ENCODE assay signal across 7 cellular contexts in the genomic region with DNA sequence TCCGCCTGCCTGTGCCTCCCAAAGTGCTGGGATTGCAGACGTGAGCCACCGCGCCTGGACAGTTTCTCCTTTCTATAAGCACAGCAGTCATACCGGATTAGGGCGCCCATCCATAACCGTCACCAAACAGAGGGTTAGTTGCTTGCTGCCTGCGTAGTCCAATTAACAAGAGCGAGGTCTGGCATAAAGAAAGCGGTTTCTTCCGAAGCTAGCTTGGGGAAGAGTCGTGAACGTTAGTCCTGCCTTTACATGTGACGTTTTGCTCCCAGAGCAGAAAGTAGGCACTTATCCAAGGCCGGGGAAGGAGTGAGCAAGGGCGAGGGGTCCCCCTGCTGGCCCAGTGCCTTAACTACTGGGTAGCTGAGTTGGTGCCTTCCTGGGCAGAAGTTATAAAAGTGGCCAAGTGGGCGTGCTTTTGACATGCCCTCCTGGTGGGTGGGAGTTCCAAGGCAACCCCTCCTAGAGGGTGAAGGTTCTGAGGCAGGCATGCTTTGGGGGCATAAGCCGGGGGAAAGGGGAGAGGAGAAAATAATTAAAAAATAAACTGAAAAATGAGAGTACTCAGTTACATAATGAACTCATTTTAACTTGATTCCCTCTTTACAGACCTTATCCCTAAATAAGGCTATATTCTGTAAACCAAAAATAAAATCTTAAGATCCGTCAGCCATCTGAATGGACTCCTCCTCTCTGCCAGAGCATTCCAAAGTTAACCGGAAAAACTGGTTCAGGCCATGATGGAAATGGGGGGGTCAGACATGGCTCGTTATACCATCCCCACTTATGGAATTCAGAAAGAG.
DNase-seq lines count a peak whose midpoint lies in the region; ATAC-seq and TF ChIP-seq lines count a peak whose summit lies in the region.

No MANE protein-coding gene starts in this region.

- no peaks in the 10 kb centered on the region for H3K36me3 ChIP-seq in endocrine pancreas (ENCODE audit: control insufficient read depth, insufficient read depth, low read length)

- peak; percentile 92 for TF ChIP-seq CTCF in GM13976 (IDR thresholded peaks at IDR 0.05; ENCODE audit: borderline replicate concordance, control extremely low read depth, extremely low read depth, insufficient read depth, missing control alignments)
- peak; percentile 82 for TF ChIP-seq CTCF in mesothelial cell of epicardium (IDR thresholded peaks at IDR 0.05; ENCODE audit: unreplicated experiment)

- in situ Hi-C loops in GM13976 (cut with MboI; ENCODE audit: low sequenced_read_pairs, unreplicated experiment): loop anchor here (25.0 kb wide), 1 partner anchor 704 kb away; no protein-coding TSS in a partner anchor

- H3K4me1 ChIP-seq in endocrine pancreas (ENCODE audit: control insufficient read depth, insufficient read depth, low read length): no peaks in the 10 kb centered on the region

- H3K9me3 ChIP-seq in endocrine pancreas (ENCODE audit: control insufficient read depth, low read length): no peaks in the 10 kb centered on the region

- H3K27ac Mint-ChIP-seq in mesothelial cell of epicardium: peak overlapping the region; percentile 99

- peak; percentile 69 for ATAC-seq in HG03432 (IDR thresholded peaks at IDR 0.05; ENCODE audit: unreplicated experiment)

- peak overlapping the region; percentile 63 for H3K4me3 Mint-ChIP-seq in mesothelial cell of epicardium

- H3K9me3 Mint-ChIP-seq in mesothelial cell of epicardium: no peaks in the 10 kb centered on the region

- DNase-seq in GM13976 (ENCODE audit: low spot score) (peak; percentile 73), NCI-H82 (lab: John Stamatoyannopoulos, UW) (peak; percentile 97), mesothelial cell of epicardium (ENCODE audit: low spot score in 2 of 2, unreplicated experiment in 2 of 2) (peak; percentile 77 to 92)
- peak; percentile 88 for DNase-seq in activated CD8-positive, alpha-beta memory T cell treated with anti-CD3 and anti-CD28 coated beads for 24 hours
- peak; percentile 43 for DNase-seq in stimulated activated CD8-positive, alpha-beta memory T cell treated with anti-CD3 and anti-CD28 coated beads, Interleukin-12 subunit alpha, Interleukin-12 subunit beta, amount 100 ng/mL, for 4 hours (ENCODE audit: low read depth)

- H3K4me1 Mint-ChIP-seq in mesothelial cell of epicardium: peaks cover 47% of the 10 kb centered on the region

- no peaks in the 10 kb centered on the region for H3K36me3 Mint-ChIP-seq in mesothelial cell of epicardium

- no peaks in the 10 kb centered on the region for H3K27me3 ChIP-seq in endocrine pancreas (ENCODE audit: control insufficient read depth, insufficient read depth, low read length)

- peak overlapping the region; percentile 46 for H3K4me3 ChIP-seq in endocrine pancreas (ENCODE audit: control insufficient read depth, insufficient read depth, low read length)

- H3K9ac ChIP-seq in endocrine pancreas (ENCODE audit: control insufficient read depth, insufficient read depth, low read length): peak overlapping the region; percentile 56

- no peaks in the 10 kb centered on the region for H3K27me3 Mint-ChIP-seq in mesothelial cell of epicardium (ENCODE audit: low read depth)

Comparison
In these comparisons a context has a peak if more than half of its experiments do, and no peak if none do; other contexts are left out.
1. Peak in every context shown above with its lines: DNase-seq, ATAC-seq and H3K4me3 ChIP-seq.
2. DNase-seq: peak in every context shown above with its lines; median percentile 97 in NCI-H82; 88 in activated CD8-positive, alpha-beta memory T cell treated with anti-CD3 and anti-CD28 coated beads for 24 hours; 84 in mesothelial cell of epicardium; 73 in GM13976; 43 in stimulated activated CD8-positive, alpha-beta memory T cell treated with anti-CD3 and anti-CD28 coated beads, Interleukin-12 subunit alpha, Interleukin-12 subunit beta, amount 100 ng/mL, for 4 hours.